Comparison of ENCODE assay signal across 11 cellular contexts in the genomic region with DNA sequence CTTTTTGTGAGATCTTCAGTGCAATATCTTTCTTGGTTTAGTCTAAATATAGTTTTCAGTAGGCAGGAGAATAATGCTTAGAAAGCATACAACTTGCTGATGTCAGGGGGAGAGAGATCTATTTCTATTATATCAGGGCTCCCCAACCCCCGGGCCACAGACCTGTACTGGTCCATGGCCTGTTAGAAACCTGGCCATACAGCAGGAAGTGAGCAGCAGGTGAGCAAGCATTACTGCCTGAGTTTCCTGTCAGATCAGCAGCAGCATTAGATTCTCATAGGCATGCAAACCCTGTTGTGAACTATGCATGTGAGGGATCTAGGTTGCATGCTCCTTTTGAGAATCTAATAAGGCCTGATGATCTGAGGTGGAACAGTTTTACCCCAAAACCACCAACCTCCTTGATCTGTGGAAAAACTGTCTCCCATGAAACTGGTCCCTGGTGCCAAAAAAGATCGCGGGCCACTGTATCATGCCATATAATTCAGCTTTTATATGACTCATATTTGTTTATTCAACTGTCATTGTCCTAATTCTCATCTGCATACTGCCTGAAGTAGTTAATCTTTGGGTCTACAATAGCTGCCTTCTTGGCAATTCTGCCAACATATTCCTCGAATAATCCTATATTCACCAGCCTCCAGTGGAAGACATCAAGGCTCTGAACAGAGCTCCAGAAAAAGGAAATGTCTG.
DNase-seq lines count a peak whose midpoint lies in the region; ATAC-seq, FAIRE-seq and TF ChIP-seq lines count a peak whose summit lies in the region.
"Had no signal": no experiment of that assay in that cellular context is flagged by ENCODE, and none has a peak within 500 bp of the region (broad histone marks: within the 10 kb centered on the region; RNA-seq: fewer than 3 reads in every experiment).

No MANE protein-coding gene starts in this region.

- H3K4me3 Mint-ChIP-seq in CD4-positive, CD25-positive, alpha-beta regulatory T cell, result peak overlapping the region; percentile 12 to 72 (median 51)
- H3K4me3 Mint-ChIP-seq: nephron had no signal

- intact Hi-C loops in testis (cut with DNase I; ENCODE audit: low total_unique reads), result no loop called here

- H3K4me1 ChIP-seq in CD4-positive, CD25-positive, alpha-beta regulatory T cell (ENCODE audit: control insufficient read depth, insufficient read depth, low read length, poor library complexity, severe bottlenecking), result peaks cover 42% of the 10 kb centered on the region
- no peaks in the 10 kb centered on the region for H3K4me1 ChIP-seq in testis

- peak overlapping the region; percentile 83 to 96 (median 95) for H3K27ac Mint-ChIP-seq in CD4-positive, CD25-positive, alpha-beta regulatory T cell
- H3K27ac Mint-ChIP-seq: nephron had no signal

- peak overlapping the region; percentile 34 for H3K4me3 ChIP-seq in CD4-positive, CD25-positive, alpha-beta regulatory T cell (ENCODE audit: low read depth, low read length)
- H3K4me3 ChIP-seq in GM12864 (ENCODE audit: low read depth, low read length) (no peak overlapping the region), testis (no peak overlapping the region)

- TF ChIP-seq POLR2A in testis (IDR thresholded peaks at IDR 0.05), result no peak

- peak in 2 of 3 donors; percentile 36 to 41 for DNase-seq in CD4-positive, CD25-positive, alpha-beta regulatory T cell
- peak; percentile 42 for DNase-seq in GM12864 (ENCODE audit: low read depth)
- peak; percentile 21 for DNase-seq in M059J (ENCODE audit: low read depth)
- DNase-seq in central memory CD4-positive, alpha-beta T cell, result peak; percentile 4
- DNase-seq in SIG-M5 treated with dmso at 0.1 percent for 504 hours (lab: John Stamatoyannopoulos, UW; ENCODE audit: unreplicated experiment), result no peak
- DNase-seq in testis, result no peak
- DNase-seq in NCI-H2081 treated with DMSO at 0.1 percent for 48 hours (lab: John Stamatoyannopoulos, UW), result no peak
- DNase-seq in GM19239 (ENCODE audit: insufficient read length, low spot score), result no peak
- DNase-seq: activated T-cell treated with anti-CD3 and anti-CD28 coated beads, Interleukin-2, amount 50 U/mL, for 1 hour; NCI-H1105 treated with DMSO at 0.1 percent for 48 hours had no signal

- no peaks in the 10 kb centered on the region for H3K27me3 Mint-ChIP-seq in CD4-positive, CD25-positive, alpha-beta regulatory T cell

- peaks cover 2 to 12% (median 6%) of the 10 kb centered on the region in 7 donors for H3K9me3 Mint-ChIP-seq in CD4-positive, CD25-positive, alpha-beta regulatory T cell

- 91 to 93% methylated on average over 4 of the region's 4 CpGs for WGBS in testis, 2 donors

- H3K27ac ChIP-seq in CD4-positive, CD25-positive, alpha-beta regulatory T cell (ENCODE audit: insufficient read depth, low read length, poor library complexity, severe bottlenecking), result peak overlapping the region; percentile 65
- no peak overlapping the region for H3K27ac ChIP-seq in testis

- peak; percentile 59 to 66 for ATAC-seq in CD4-positive, CD25-positive, alpha-beta regulatory T cell (ENCODE audit: low read depth in 2 of 2)

- no peaks in the 10 kb centered on the region for H3K36me3 ChIP-seq in CD4-positive, CD25-positive, alpha-beta regulatory T cell (ENCODE audit: control insufficient read depth, insufficient read depth, low read length)
- no peaks in the 10 kb centered on the region for H3K36me3 ChIP-seq in testis (ENCODE audit: low read depth, missing control alignments)

- H3K9me3 ChIP-seq in CD4-positive, CD25-positive, alpha-beta regulatory T cell (ENCODE audit: control insufficient read depth in 2 of 2, low read length in 2 of 2), result peaks cover 15 to 23% of the 10 kb centered on the region in 2 experiments
- H3K9me3 ChIP-seq in testis, result no peaks in the 10 kb centered on the region

- FAIRE-seq in GM19239 (lab: Jason Lieb, UNC), result no peak

- H3K4me1 Mint-ChIP-seq in CD4-positive, CD25-positive, alpha-beta regulatory T cell, result peaks cover 22 to 44% (median 38%) of the 10 kb centered on the region in 4 donors

- peaks cover 5% of the 10 kb centered on the region for H3K36me3 Mint-ChIP-seq in CD4-positive, CD25-positive, alpha-beta regulatory T cell

- no peak for TF ChIP-seq CTCF in GM12864 (IDR thresholded peaks at IDR 0.05; ENCODE audit: low read depth, low read length, missing control alignments)
- TF ChIP-seq CTCF in testis (IDR thresholded peaks at IDR 0.05), result no peak

- no peaks in the 10 kb centered on the region for H3K27me3 ChIP-seq in CD4-positive, CD25-positive, alpha-beta regulatory T cell (ENCODE audit: control insufficient read depth, insufficient read depth, low read length)
- no peaks in the 10 kb centered on the region for H3K27me3 ChIP-seq in testis

Comparison
In these comparisons a context has a peak if more than half of its experiments do, and no peak if none do; other contexts are left out.
1. DNase-seq: peak in CD4-positive, CD25-positive, alpha-beta regulatory T cell (2 of 3), GM12864 (single experiment), M059J (single experiment) and central memory CD4-positive, alpha-beta T cell (single experiment); none in SIG-M5 treated with dmso at 0.1 percent for 504 hours (single experiment), testis (single experiment), NCI-H2081 treated with DMSO at 0.1 percent for 48 hours (single experiment) and GM19239 (single experiment).